Comparison of ENCODE assay signal across 8 cellular contexts in the genomic region with DNA sequence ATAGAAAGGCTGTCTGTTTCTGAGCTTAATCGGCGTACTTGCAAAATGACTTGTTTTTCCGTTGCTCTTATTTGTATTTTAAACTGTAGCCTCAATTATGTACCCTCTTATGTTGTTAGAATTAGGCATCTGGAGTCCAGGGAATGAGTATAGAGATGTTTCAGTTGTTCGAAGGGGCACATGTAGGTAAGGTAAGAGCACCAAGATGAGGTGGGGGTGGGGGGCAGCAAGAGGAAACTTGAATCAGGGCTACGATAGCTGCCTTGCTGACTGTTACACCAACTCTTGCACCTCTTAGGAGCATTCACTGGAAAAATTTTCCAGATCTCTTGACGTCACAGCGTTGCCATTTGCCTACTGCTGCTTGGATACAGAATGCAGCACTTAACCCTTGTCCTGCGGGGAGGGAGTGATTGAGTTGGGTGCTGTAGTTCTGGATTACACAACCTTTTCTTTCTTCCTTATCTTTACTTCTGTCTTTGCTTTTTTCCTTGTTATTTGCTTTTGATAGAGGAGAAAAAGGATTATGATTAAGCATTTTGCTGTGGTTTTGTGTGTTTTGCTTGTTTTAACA. TPM values are rescaled to one million over a fixed set of nuclear protein-coding genes. Genes with fewer than 3 reads are reported as not detected.
A peak's percentile ranks its signal among the peaks of the same experiment; 100 is the strongest.
DNase-seq lines count a peak whose midpoint lies in the region; ATAC-seq and TF ChIP-seq lines count a peak whose summit lies in the region.

No MANE protein-coding gene starts in this region.

- WGBS in endodermal cell (ENCODE audit: insufficient coverage in 1 of 2, insufficient read length in 1 of 2), 2 experiments = 29 to 50% methylated on average over 3 to 8 of the region's 8 CpGs

- H4K20me1 ChIP-seq in Karpas-422 (ENCODE audit: insufficient read depth, low read depth, low read length) = no peaks in the 10 kb centered on the region

- H3K4me3 ChIP-seq in endodermal cell (ENCODE audit: low read length) (peak overlapping the region; percentile 99), mucosa of descending colon (no peak overlapping the region), Karpas-422 (ENCODE audit: low read length) (no peak overlapping the region)

- peak overlapping the region; percentile 90 for H3K27ac Mint-ChIP-seq in endodermal cell

- H3K4me3 Mint-ChIP-seq in endodermal cell = peak overlapping the region; percentile 76

- intact Hi-C loops in mucosa of descending colon (cut with DNase I, micrococcal nuclease) = no loop called here

- no peaks in the 10 kb centered on the region for H3K9me3 Mint-ChIP-seq in endodermal cell

- H3K4me1 ChIP-seq in endodermal cell (ENCODE audit: control insufficient read depth, insufficient read depth, low read length) (peaks cover 11% of the 10 kb centered on the region), mucosa of descending colon (ENCODE audit: low read depth) (peaks cover 44% of the 10 kb centered on the region), Karpas-422 (ENCODE audit: low read length) (peaks cover 9% of the 10 kb centered on the region)

- ATAC-seq in mucosa of descending colon = peak; percentile 36
- no peak for ATAC-seq in GM18520 (IDR thresholded peaks at IDR 0.05; ENCODE audit: unreplicated experiment)

- H2AFZ ChIP-seq in Karpas-422 (ENCODE audit: low read length) = no peak overlapping the region

- H3K27me3 ChIP-seq in endodermal cell (ENCODE audit: control insufficient read depth, insufficient read depth, low read length, poor library complexity, severe bottlenecking) (peaks cover 7% of the 10 kb centered on the region), Karpas-422 (ENCODE audit: low read length) (no peaks in the 10 kb centered on the region)

- DNase-seq in H4 (ENCODE audit: low spot score) = peak; percentile 82
- peak; percentile 71 for DNase-seq in RPMI7951 (ENCODE audit: low read depth)
- DNase-seq in endodermal cell = peak; percentile 69
- peak in 1 of 3 donors; percentile 85 for DNase-seq in mucosa of descending colon
- DNase-seq in stimulated activated naive CD4-positive, alpha-beta T cell treated with Interleukin-2 at 50 U/mL for 16 hours (lab: John Stamatoyannopoulos, UW) = no peak
- no peak for DNase-seq in Karpas-422

- H3K4me2 ChIP-seq in Karpas-422 (ENCODE audit: low read depth, low read length, poor library complexity, severe bottlenecking) = no peak overlapping the region

- H3K36me3 ChIP-seq in endodermal cell (ENCODE audit: control insufficient read depth, insufficient read depth, low read length) (peaks cover 35% of the 10 kb centered on the region), mucosa of descending colon (ENCODE audit: low read depth) (no peaks in the 10 kb centered on the region), Karpas-422 (ENCODE audit: insufficient read depth, low read length) (no peaks in the 10 kb centered on the region)

- H3K27ac ChIP-seq in 22Rv1 = peak overlapping the region; percentile 76
- peak overlapping the region; percentile 31 for H3K27ac ChIP-seq in endodermal cell (ENCODE audit: low read depth, low read length)
- no peak overlapping the region for H3K27ac ChIP-seq in Karpas-422 (ENCODE audit: low read length)

- no peaks in the 10 kb centered on the region for H3K9me2 ChIP-seq in Karpas-422 (replicated peaks; ENCODE audit: insufficient read depth, low read length)

- peaks cover 54% of the 10 kb centered on the region for H3K4me1 Mint-ChIP-seq in endodermal cell

- TF ChIP-seq CTCF in 22Rv1 (IDR thresholded peaks at IDR 0.05) = no peak
- no peak for TF ChIP-seq CTCF in endodermal cell (conservative IDR thresholded peaks at IDR 0.05)
- no peak for TF ChIP-seq CTCF in mucosa of descending colon (IDR thresholded peaks at IDR 0.05)

- no peaks in the 10 kb centered on the region for H3K9me3 ChIP-seq in endodermal cell (ENCODE audit: control insufficient read depth, low read length)
- H3K9me3 ChIP-seq in mucosa of descending colon = no peaks in the 10 kb centered on the region
- no peaks in the 10 kb centered on the region for H3K9me3 ChIP-seq in Karpas-422 (ENCODE audit: low read length)

- H3K79me2 ChIP-seq in Karpas-422 (ENCODE audit: low read length) = no peaks in the 10 kb centered on the region

- no peaks in the 10 kb centered on the region for H3K27me3 Mint-ChIP-seq in endodermal cell (ENCODE audit: insufficient read depth)

- H3K36me3 Mint-ChIP-seq in endodermal cell (ENCODE audit: low read depth) = peaks cover 32% of the 10 kb centered on the region

- H3K9ac ChIP-seq in endodermal cell (ENCODE audit: extremely low read depth, low read length, poor library complexity, severe bottlenecking) (peak overlapping the region; percentile 35), Karpas-422 (ENCODE audit: low read length) (no peak overlapping the region)

RNA-seq across cellular contexts. Expression of a gene that starts 3.2 kb away (rescaled TPM):
- 32.0 and 49.2 TPM in 2 replicates for total RNA-seq in H4 (2014; rRNA removed; shearing (Covaris generic))
- total RNA-seq in RPMI7951 (2014; rRNA removed; shearing (Covaris generic)) = 12.0 and 16.7 TPM in 2 replicates
- total RNA-seq in endodermal cell (10 to 100 TPM; 49.9 to 56.3 TPM), mucosa of descending colon (100 to 1,000 TPM; 342 to 860 (median 744) TPM)
- polyA plus RNA-seq in endodermal cell (2013, experiment 1 of 2) = 68.1 TPM
- 67.6 TPM for polyA plus RNA-seq in endodermal cell (2013, experiment 2 of 2)
- not detected in 2 replicates for total RNA-seq in Karpas-422 (2014; rRNA removed; shearing (Covaris generic); ENCODE audit: low replicate concordance)

Comparison
In these comparisons a context has a peak if more than half of its experiments do, and no peak if none do; other contexts are left out.
1. DNase-seq: peak in H4 (single experiment), RPMI7951 (single experiment) and endodermal cell (single experiment); none in stimulated activated naive CD4-positive, alpha-beta T cell treated with Interleukin-2 at 50 U/mL for 16 hours (single experiment) and Karpas-422 (single experiment).
2. RNA of a gene that starts 3.2 kb away (total RNA-seq): 342 to 860 TPM in mucosa of descending colon, 49.9 to 56.3 TPM in endodermal cell, 32.0 to 49.2 TPM in H4 and 12.0 to 16.7 TPM in RPMI7951; not detected in Karpas-422; every median in the first group is over 10 times any median in the second.